24 cellular contexts compared by ENCODE assay signal in the genomic region with DNA sequence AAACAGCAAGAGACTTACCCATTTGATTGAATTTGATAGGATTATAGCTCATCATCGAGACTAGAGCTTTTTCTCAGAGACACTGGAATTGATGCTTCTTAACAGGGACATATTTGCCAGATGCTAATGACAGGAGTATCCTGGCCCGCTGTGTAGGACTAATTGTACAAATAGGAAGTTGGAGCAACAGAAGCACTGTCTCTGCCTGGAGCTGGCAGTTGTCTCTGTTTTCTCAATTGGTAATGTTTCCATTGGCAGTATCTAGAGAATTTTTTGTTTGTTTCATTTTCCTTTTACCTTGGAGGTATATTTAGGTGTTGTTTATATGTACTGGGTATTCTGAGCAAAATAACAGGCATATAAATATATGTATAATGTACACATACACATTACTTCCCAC. TPM values are rescaled to one million over a fixed set of nuclear protein-coding genes. Genes with fewer than 3 reads are reported as not detected.
DNase-seq lines count a peak whose midpoint lies in the region; ATAC-seq and TF ChIP-seq lines count a peak whose summit lies in the region.
"Had no signal": no experiment of that assay in that cellular context is flagged by ENCODE, and none has a peak within 500 bp of the region (broad histone marks: within the 10 kb centered on the region; RNA-seq: fewer than 3 reads in every experiment).

No MANE protein-coding gene starts in this region.

- intact Hi-C loops in left ventricle myocardium superior (cut with micrococcal nuclease) = no loop called here
- intact Hi-C loops in aorta (cut with DNase I) = no loop called here

- H3K4me1 ChIP-seq in right atrium auricular region = peaks cover 0 to 13% of the 10 kb centered on the region in 2 donors
- H3K4me1 ChIP-seq in aorta (ENCODE audit: control insufficient read depth in 1 of 2, insufficient read depth in 2 of 2, low read length in 2 of 2) = no peaks in the 10 kb centered on the region
- H3K4me1 ChIP-seq: SJSA1 had no signal

- ATAC-seq in left ventricle myocardium superior (peak; percentile 76), left lobe of liver (peak; percentile 90), aorta (ENCODE audit: low FRiP score) (peak; percentile 67), GM21619 (IDR thresholded peaks at IDR 0.05; ENCODE audit: unreplicated experiment) (no peak)

- H3K36me3 ChIP-seq in right atrium auricular region (no peaks in the 10 kb centered on the region), aorta (ENCODE audit: control insufficient read depth in 1 of 2, insufficient read depth in 2 of 2, low read length in 1 of 2) (no peaks in the 10 kb centered on the region)
- H3K36me3 ChIP-seq: SJSA1 had no signal

- no peaks in the 10 kb centered on the region for H3K27me3 ChIP-seq in right atrium auricular region
- no peaks in the 10 kb centered on the region for H3K27me3 ChIP-seq in aorta (ENCODE audit: control insufficient read depth in 1 of 2, insufficient read depth in 2 of 2, low read length in 1 of 2)

- WGBS in aorta, 2 donors = 36% methylated on average over 2 of the region's 2 CpGs

- H3K9me3 ChIP-seq in right atrium auricular region (no peaks in the 10 kb centered on the region), aorta (ENCODE audit: control insufficient read depth, low read length) (no peaks in the 10 kb centered on the region)
- H3K9me3 ChIP-seq: SJSA1 had no signal

- no peak for TF ChIP-seq CTCF in right atrium auricular region (IDR thresholded peaks at IDR 0.05)

- H3K4me3 ChIP-seq in right atrium auricular region = no peak overlapping the region
- no peak overlapping the region for H3K4me3 ChIP-seq in aorta (ENCODE audit: low read length in 2 of 2)
- H3K4me3 ChIP-seq: GM23248, SJSA1 had no signal

- H3K27ac ChIP-seq in right atrium auricular region = no peak overlapping the region
- H3K27ac ChIP-seq in aorta (ENCODE audit: low read depth in 1 of 2, low read length in 2 of 2) = no peak overlapping the region
- H3K27ac ChIP-seq: GM23248, SJSA1 had no signal

- DNase-seq in left ventricle myocardium superior (no peak), right atrium auricular region (ENCODE audit: low spot score) (no peak), NCI-H1694 (lab: John Stamatoyannopoulos, UW) (peak; percentile 90), left lobe of liver (ENCODE audit: low spot score) (no peak), aorta (no peak), NCI-H1092 (lab: John Stamatoyannopoulos, UW) (no peak), SKM-1 treated with dmso at 0.1 percent for 144 hours (lab: John Stamatoyannopoulos, UW; ENCODE audit: unreplicated experiment) (no peak)
- DNase-seq: ACHN; GM23248; H7; HFFc6; IMR-90; KG1; MM.1S; NCI-H1436 treated with DMSO at 0.1 percent for 48 hours; NCI-H2029 treated with DMSO at 0.1 percent for 48 hours; NCI-H2227 treated with DMSO at 0.1 percent for 48 hours; NCI-H510A treated with DMSO at 0.1 percent for 48 hours; NCI-H748 treated with DMSO at 0.1 percent for 48 hours; NK-92 treated with Interleukin-12 subunit alpha and Interleukin-12 subunit beta, amount 100 ng/mL, for 24 hours; PC-3; T-helper 1 cell had no signal

RNA-seq across cellular contexts. Expression of gene PCOLCE2, which starts 8.9 kb away (rescaled TPM):
- total RNA-seq in left ventricle myocardium superior (58.2 TPM), right atrium auricular region (100 to 1,000 TPM in 1 of 2 donors, 10 to 100 TPM in 1; 79.1 to 148 TPM), left lobe of liver (8.2 TPM), aorta (100 to 1,000 TPM in 1 of 2 donors, 10 to 100 TPM in 1; 83.3 to 106 TPM)
- polyA plus RNA-seq in aorta = 100 to 1,000 TPM in 1 of 2 donors, 10 to 100 TPM in 1; 73.0 to 181 TPM
